Comparison of ENCODE assay signal across 8 cellular contexts in the genomic region with DNA sequence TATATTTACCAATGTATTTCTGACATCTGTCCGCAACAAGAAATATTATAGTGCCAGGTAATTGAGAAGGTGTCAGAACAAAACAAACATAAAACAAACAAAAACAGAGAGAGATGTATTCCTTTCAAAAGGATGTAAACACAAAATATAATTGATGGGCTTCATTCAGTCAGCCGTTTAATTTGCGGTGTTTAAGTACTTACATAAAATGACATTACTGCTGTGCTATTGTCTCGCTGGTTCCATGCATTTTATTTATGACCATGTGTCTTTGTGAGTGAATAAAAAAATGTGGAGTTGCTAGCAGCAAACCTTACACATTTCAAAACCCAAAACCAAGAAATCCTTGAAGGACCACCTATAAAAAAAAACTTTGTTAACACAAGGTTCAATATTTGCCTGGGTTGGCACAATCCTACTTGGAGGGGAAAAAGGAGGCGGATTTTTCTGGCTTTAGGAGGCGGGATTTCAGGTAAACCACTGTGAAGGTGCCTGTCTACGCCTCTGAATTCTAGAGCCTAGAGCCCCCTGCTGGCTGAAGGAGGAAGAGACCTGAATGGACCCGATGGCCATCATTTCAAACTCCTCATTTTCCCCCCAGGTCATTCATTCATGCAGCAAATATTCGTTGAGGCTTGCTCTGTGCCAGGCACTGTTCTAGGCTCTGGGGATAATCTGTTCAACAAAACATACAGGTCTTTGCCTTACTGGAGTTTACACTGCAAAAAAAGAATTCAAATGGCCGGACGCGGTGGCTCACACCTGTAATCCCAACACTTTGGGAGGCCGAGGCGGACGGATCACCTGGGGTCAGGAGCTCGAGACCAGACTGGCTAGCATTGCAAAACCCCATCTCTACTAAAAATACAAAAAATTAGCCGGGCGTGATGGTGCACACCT.
DNase-seq lines count a peak whose midpoint lies in the region; ATAC-seq and TF ChIP-seq lines count a peak whose summit lies in the region.

No MANE protein-coding gene starts in this region.

- H3F3A ChIP-seq in smooth muscle cell (ENCODE audit: low read depth), result no peaks in the 10 kb centered on the region

- WGBS in smooth muscle cell (ENCODE audit: low lambda C conversion rate), result 62% methylated on average over 18 of the region's 18 CpGs

- H4K20me1 ChIP-seq in smooth muscle cell (ENCODE audit: low read depth), result no peaks in the 10 kb centered on the region

- DNase-seq in A172 (ENCODE audit: low spot score) (peak; percentile 61), MV-4-11 (lab: John Stamatoyannopoulos, UW) (peak; percentile 6), SJSA1 (ENCODE audit: low read depth in 1 of 2, low spot score in 2 of 2) (peak; percentile 25 to 56), left cardiac atrium (peak; percentile 71), smooth muscle cell (lab: John Stamatoyannopoulos, UW; ENCODE audit: unreplicated experiment) (peak; percentile 2)
- peak; percentile 13 to 58 (median 26) for DNase-seq in activated naive CD4-positive, alpha-beta T cell (lab: John Stamatoyannopoulos, UW)

- no peak overlapping the region for H3K4me2 ChIP-seq in smooth muscle cell

- H3K79me2 ChIP-seq in smooth muscle cell (ENCODE audit: low read depth), result no peaks in the 10 kb centered on the region

- no peaks in the 10 kb centered on the region for H3K4me1 ChIP-seq in SJSA1 (replicated peaks)
- H3K4me1 ChIP-seq in smooth muscle cell (ENCODE audit: low read depth), result no peaks in the 10 kb centered on the region

- peak; percentile 60 for ATAC-seq in GM18502 (IDR thresholded peaks at IDR 0.05; ENCODE audit: poor library complexity, unreplicated experiment)
- ATAC-seq in left cardiac atrium, result peak; percentile 59 to 73
- ATAC-seq in HG03095 (IDR thresholded peaks at IDR 0.05; ENCODE audit: unreplicated experiment), result no peak

- no peak overlapping the region for H3K9ac ChIP-seq in smooth muscle cell (ENCODE audit: low read depth)

- H3K27ac ChIP-seq in SJSA1 (no peak overlapping the region), smooth muscle cell (ENCODE audit: low read depth) (no peak overlapping the region)

- TF ChIP-seq CTCF in smooth muscle cell (IDR thresholded peaks at IDR 0.05; ENCODE audit: borderline replicate concordance, insufficient read depth, poor library complexity, severe bottlenecking), result peak; percentile 78

- intact Hi-C loops in left cardiac atrium (cut with DNase I), result loop anchor here (2.0 to 10.0 kb wide), 2 partner anchors 167 to 169 kb away; no protein-coding TSS in a partner anchor

- H3K4me3 ChIP-seq in SJSA1, result no peak overlapping the region
- no peak overlapping the region for H3K4me3 ChIP-seq in smooth muscle cell

- H3K27me3 ChIP-seq in SJSA1 (replicated peaks), result peaks cover 9% of the 10 kb centered on the region
- H3K27me3 ChIP-seq in smooth muscle cell (ENCODE audit: low read depth), result no peaks in the 10 kb centered on the region

- H3K36me3 ChIP-seq in SJSA1 (no peaks in the 10 kb centered on the region), smooth muscle cell (ENCODE audit: low read depth) (no peaks in the 10 kb centered on the region)

- no peaks in the 10 kb centered on the region for H3K9me3 ChIP-seq in SJSA1 (replicated peaks)
- H3K9me3 ChIP-seq in smooth muscle cell (replicated peaks; ENCODE audit: low read depth), result no peaks in the 10 kb centered on the region

- H2AFZ ChIP-seq in smooth muscle cell (ENCODE audit: low read depth), result no peak overlapping the region

Comparison
In these comparisons a context has a peak if more than half of its experiments do, and no peak if none do; other contexts are left out.
1. DNase-seq: peak in every context shown above with its lines; median percentile 71 in left cardiac atrium; 61 in A172; 40 in SJSA1; 26 in activated naive CD4-positive, alpha-beta T cell; 6 in MV-4-11; 2 in smooth muscle cell.